Comparison of ENCODE assay signal across 13 cellular contexts in genomic region chr16:20916289-20916688, GRCh38.
"Had no signal": no experiment of that assay in that cellular context is flagged by ENCODE, and none has a peak within 500 bp of the region (broad histone marks: within the 10 kb centered on the region; RNA-seq: fewer than 3 reads in every experiment).

No MANE protein-coding gene starts in this region.

- H3K27me3 ChIP-seq: adrenal gland, dorsolateral prefrontal cortex, gastroesophageal sphincter had no signal

- H3K9me3 Mint-ChIP-seq: memory B cell; naive thymus-derived CD8-positive, alpha-beta T cell; stimulated activated naive CD8-positive, alpha-beta T cell treated with anti-CD3 and anti-CD28 coated beads, Interleukin-15, Interleukin-2, amounts not matched to agents 100 ng/mL and 50 ng/mL, for 24 hours; type B pancreatic cell had no signal

- DNase-seq: activated CD4-positive, CD25-positive, alpha-beta regulatory T cell treated with anti-CD3 and anti-CD28 coated beads, Interleukin-2, amount 50 U/mL, for 72 hours; activated naive CD4-positive, alpha-beta T cell treated with anti-CD3 and anti-CD28 coated beads, Interleukin-2, amount 50 U/mL, for 16 hours; adrenal gland; dorsolateral prefrontal cortex; left colon; naive thymus-derived CD8-positive, alpha-beta T cell; psoas muscle; T-helper 2 cell had no signal

- H3K27ac ChIP-seq: adrenal gland, dorsolateral prefrontal cortex, gastroesophageal sphincter, psoas muscle had no signal

- H3K4me3 ChIP-seq: adrenal gland, dorsolateral prefrontal cortex, gastroesophageal sphincter, psoas muscle had no signal

- H3K27ac Mint-ChIP-seq: memory B cell; stimulated activated naive CD8-positive, alpha-beta T cell treated with anti-CD3 and anti-CD28 coated beads, Interleukin-15, Interleukin-2, amounts not matched to agents 100 ng/mL and 50 ng/mL, for 24 hours; type B pancreatic cell had no signal

- H3K9me3 ChIP-seq: adrenal gland, gastroesophageal sphincter, psoas muscle had no signal

- ATAC-seq: gastroesophageal sphincter; left colon; naive thymus-derived CD8-positive, alpha-beta T cell; sciatic nerve had no signal

- H3K4me3 Mint-ChIP-seq: memory B cell; naive thymus-derived CD8-positive, alpha-beta T cell; stimulated activated naive CD8-positive, alpha-beta T cell treated with anti-CD3 and anti-CD28 coated beads, Interleukin-15, Interleukin-2, amounts not matched to agents 100 ng/mL and 50 ng/mL, for 24 hours; type B pancreatic cell had no signal

- H3K27me3 Mint-ChIP-seq: memory B cell; naive thymus-derived CD8-positive, alpha-beta T cell; stimulated activated naive CD8-positive, alpha-beta T cell treated with anti-CD3 and anti-CD28 coated beads, Interleukin-15, Interleukin-2, amounts not matched to agents 100 ng/mL and 50 ng/mL, for 24 hours; type B pancreatic cell had no signal

- H3K36me3 ChIP-seq: adrenal gland had no signal
